In the genomic region with DNA sequence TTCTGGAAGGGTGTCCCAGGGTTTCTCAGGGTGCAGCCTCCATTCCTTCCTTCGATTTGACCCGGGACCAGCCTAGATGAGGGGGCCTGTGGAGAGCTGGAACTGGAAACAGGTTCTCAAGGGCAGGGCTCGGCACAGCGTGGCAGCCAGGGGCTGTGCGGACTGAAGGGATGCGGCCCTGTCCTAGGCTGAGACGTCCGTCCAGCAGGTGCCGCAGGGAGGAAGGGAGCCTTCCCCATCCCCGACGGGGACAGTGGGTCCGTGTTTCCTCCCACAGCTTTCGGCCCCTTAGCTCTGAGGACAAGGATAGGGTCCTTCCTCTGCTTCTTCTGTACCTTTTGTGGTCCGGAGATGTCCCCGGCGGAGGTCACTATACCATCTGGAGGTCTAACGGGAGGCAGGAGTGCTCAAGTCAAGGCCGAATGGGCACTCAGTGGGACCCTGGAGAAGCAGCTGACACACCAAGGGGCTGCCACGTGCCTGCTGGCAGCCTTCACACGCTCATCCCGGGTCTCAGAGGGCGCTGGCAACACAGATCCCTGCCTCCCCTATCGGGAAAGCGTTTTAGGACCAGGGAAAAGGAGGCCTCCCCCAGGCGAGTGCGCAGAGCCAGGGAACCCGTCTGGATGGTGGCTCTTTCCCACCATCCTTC, we compare ENCODE assay signal across 8 cellular contexts. TPM values are rescaled to one million over a fixed set of nuclear protein-coding genes. Genes with fewer than 3 reads are reported as not detected.
DNase-seq lines count a peak whose midpoint lies in the region; ATAC-seq and TF ChIP-seq lines count a peak whose summit lies in the region.

No MANE protein-coding gene starts in this region.

- no peak overlapping the region for H3K4me3 Mint-ChIP-seq in chondrocyte (ENCODE audit: unreplicated experiment)

- no peaks in the 10 kb centered on the region for H3K27me3 Mint-ChIP-seq in chondrocyte (ENCODE audit: low read depth)

- intact Hi-C loops in upper lobe of right lung (cut with DNase I) = loop anchor here (10.0 kb wide), 1 partner anchor 160 kb away; a partner anchor contains a TSS

- H3K27ac ChIP-seq in BLaER1 (peak overlapping the region; percentile 85), upper lobe of right lung (peak overlapping the region; percentile 88)

- H3K4me2 ChIP-seq in BLaER1 = peak overlapping the region; percentile 94

- H3K36me3 ChIP-seq in BLaER1 (no peaks in the 10 kb centered on the region; the same call in 1 of the 2 replicates), H7 (replicated peaks; ENCODE audit: control insufficient read depth, insufficient read depth, low read length) (peaks cover 1% of the 10 kb centered on the region), upper lobe of right lung (peaks cover 27% of the 10 kb centered on the region), MG63 (peaks cover 17% of the 10 kb centered on the region)

- DNase-seq in H7 = peak; percentile 67
- peak; percentile 14 for DNase-seq in SK-MEL-5 (ENCODE audit: low read depth, low spot score)
- no peak for DNase-seq in chondrocyte (ENCODE audit: low spot score)
- peak; percentile 76 for DNase-seq in upper lobe of right lung
- no peak for DNase-seq in medulla oblongata (ENCODE audit: extremely low spot score)
- no peak for DNase-seq in MG63

- H3K9ac ChIP-seq in BLaER1 = peak overlapping the region; percentile 76

- H3K4me3 ChIP-seq in BLaER1 (peak overlapping the region; percentile 63), H7 (ENCODE audit: insufficient read depth, low read depth, low read length) (peak overlapping the region; percentile 20), mononuclear cell (ENCODE audit: low read length) (peak overlapping the region; percentile 49), upper lobe of right lung (peak overlapping the region; percentile 48), MG63 (no peak overlapping the region)

- H3K27ac Mint-ChIP-seq in chondrocyte (ENCODE audit: unreplicated experiment) = peak overlapping the region; percentile 66

- H3K9me3 Mint-ChIP-seq in chondrocyte (ENCODE audit: low read depth) = no peaks in the 10 kb centered on the region

- no peak for TF ChIP-seq CTCF in chondrocyte (IDR thresholded peaks at IDR 0.05)
- TF ChIP-seq CTCF in upper lobe of right lung (IDR thresholded peaks at IDR 0.05) = no peak

- in situ Hi-C loops in SK-MEL-5 (cut with HindIII; ENCODE audit: low pct_unique_long_range_greater_than_20kb, low sequenced_read_pairs) = no loop called here

- H3K9me3 ChIP-seq in BLaER1 (no peaks in the 10 kb centered on the region), mononuclear cell (ENCODE audit: low read depth, low read length) (no peaks in the 10 kb centered on the region), upper lobe of right lung (no peaks in the 10 kb centered on the region), MG63 (no peaks in the 10 kb centered on the region)

- H3K4me1 ChIP-seq in BLaER1 = peaks cover 66% of the 10 kb centered on the region
- peaks cover 67% of the 10 kb centered on the region for H3K4me1 ChIP-seq in mononuclear cell (ENCODE audit: insufficient read depth, low read length)
- peaks cover 36% of the 10 kb centered on the region for H3K4me1 ChIP-seq in upper lobe of right lung

- H3K27me3 ChIP-seq in BLaER1 = no peaks in the 10 kb centered on the region
- no peaks in the 10 kb centered on the region for H3K27me3 ChIP-seq in H7 (ENCODE audit: control insufficient read depth, insufficient read depth, low read length)
- H3K27me3 ChIP-seq in mononuclear cell (ENCODE audit: insufficient read depth, low read length) = no peaks in the 10 kb centered on the region
- H3K27me3 ChIP-seq in upper lobe of right lung = no peaks in the 10 kb centered on the region
- no peaks in the 10 kb centered on the region for H3K27me3 ChIP-seq in MG63

- ATAC-seq in upper lobe of right lung = peak; percentile 43

- H4K20me1 ChIP-seq in BLaER1 = no peaks in the 10 kb centered on the region

- peaks cover 13% of the 10 kb centered on the region for H3K36me3 Mint-ChIP-seq in chondrocyte (ENCODE audit: low read depth)

- peaks cover 47% of the 10 kb centered on the region for H3K4me1 Mint-ChIP-seq in chondrocyte (ENCODE audit: low read depth)

RNA-seq across cellular contexts. Expression of a gene that starts 49.9 kb away (rescaled TPM):
- 15.8 and 16.3 TPM in 2 replicates for total RNA-seq in H7 (2014; rRNA removed; shearing (Covaris generic))
- total RNA-seq in SK-MEL-5 (2014; rRNA removed; shearing (Covaris generic)) = 3.7 and 4.9 TPM in 2 replicates
- 18.6 and 32.8 TPM in 2 replicates for polyA plus RNA-seq in SK-MEL-5 (2015; cell fraction: cytosol; rRNA removed)
- 90.1 and 95.1 TPM in 2 replicates for polyA plus RNA-seq in SK-MEL-5 (2015; cell fraction: nucleus; rRNA removed)
- 21.3 to 29.6 TPM (median 23.9 TPM) in 3 replicates for total RNA-seq in chondrocyte
- 17.1 TPM for total RNA-seq in mononuclear cell
- 21.4 TPM for total RNA-seq in upper lobe of right lung
- total RNA-seq in MG63 (2014; rRNA removed; shearing (Covaris generic); ENCODE audit: low replicate concordance) = 6.2 and 10.2 TPM in 2 replicates

RNA-seq across cellular contexts. Expression of a gene that starts 50.1 kb away (rescaled TPM):
- 39.7 and 47.0 TPM in 2 replicates for total RNA-seq in H7 (2014; rRNA removed; shearing (Covaris generic))
- 70.8 and 77.7 TPM in 2 replicates for total RNA-seq in SK-MEL-5 (2014; rRNA removed; shearing (Covaris generic))
- polyA plus RNA-seq in SK-MEL-5 (2015; cell fraction: cytosol; rRNA removed) = 84.3 and 86.6 TPM in 2 replicates
- 21.7 and 28.5 TPM in 2 replicates for polyA plus RNA-seq in SK-MEL-5 (2015; cell fraction: nucleus; rRNA removed)
- total RNA-seq in chondrocyte (37.3 to 45.7 TPM (median 37.7 TPM) in 3 replicates), mononuclear cell (169 TPM), upper lobe of right lung (36.6 TPM)
- total RNA-seq in MG63 (2014; rRNA removed; shearing (Covaris generic); ENCODE audit: low replicate concordance) = 48.7 and 116 TPM in 2 replicates

Comparison
In these comparisons a context has a peak if more than half of its experiments do, and no peak if none do; other contexts are left out.
1. DNase-seq: peak in H7 (single experiment), SK-MEL-5 (single experiment) and upper lobe of right lung (single experiment); none in chondrocyte (single experiment), medulla oblongata (single experiment) and MG63 (single experiment).